8 cellular contexts compared by ENCODE assay signal in genomic region chr1:54199765-54200518, GRCh38. TPM values are rescaled to one million over a fixed set of nuclear protein-coding genes. Genes with fewer than 3 reads are reported as not detected.
DNase-seq lines count a peak whose midpoint lies in the region; ATAC-seq and TF ChIP-seq lines count a peak whose summit lies in the region.

A gene with protein sequence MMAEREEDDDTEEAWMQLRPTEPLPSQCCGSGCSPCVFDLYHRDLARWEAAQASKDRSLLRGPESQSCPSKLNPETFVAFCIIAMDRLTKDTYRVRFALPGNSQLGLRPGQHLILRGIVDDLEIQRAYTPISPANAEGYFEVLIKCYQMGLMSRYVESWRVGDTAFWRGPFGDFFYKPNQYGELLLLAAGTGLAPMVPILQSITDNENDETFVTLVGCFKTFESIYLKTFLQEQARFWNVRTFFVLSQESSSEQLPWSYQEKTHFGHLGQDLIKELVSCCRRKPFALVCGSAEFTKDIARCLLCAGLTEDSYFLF (minus strand): TSS chr1:54200030. CDS start chr1:54195616, 4,414 bp downstream.
Gene MRPL37 (plus strand): TSS chr1:54200167. CDS start chr1:54200244, 77 bp downstream.

- ATAC-seq in GM18499 (IDR thresholded peaks at IDR 0.05; ENCODE audit: insufficient read depth, unreplicated experiment) (peak; percentile 83), HG02938 (IDR thresholded peaks at IDR 0.05; ENCODE audit: unreplicated experiment) (peak; percentile 96), T-helper 17 cell (peak; percentile 98)

- H3K27ac ChIP-seq in right atrium auricular region = peak within 1 kb of the TSS; percentile 56 to 85
- peak within 1 kb of the TSS; percentile 49 to 72 for H3K27ac ChIP-seq in prostate gland
- H3K27ac ChIP-seq in urinary bladder (ENCODE audit: low read depth) = no peak within 1 kb of the TSS

- peak; percentile 99 for DNase-seq in NCI-H1694 treated with DMSO at 0.1 percent for 48 hours (lab: John Stamatoyannopoulos, UW)
- peak; percentile 74 to 81 (median 77) for DNase-seq in T-helper 17 cell
- DNase-seq in amygdala (lab: John Stamatoyannopoulos, UW) = peak; percentile 41 to 95 (median 86)
- peak; percentile 93 for DNase-seq in right atrium auricular region (ENCODE audit: low spot score)
- DNase-seq in prostate gland (ENCODE audit: low spot score) = peak; percentile 96

- peak within 1 kb of the TSS; percentile 89 for H3K27ac Mint-ChIP-seq in T-helper 17 cell

- H3K4me3 ChIP-seq in right atrium auricular region = peak within 1 kb of the TSS; percentile 73 to 94
- H3K4me3 ChIP-seq in prostate gland = peak within 1 kb of the TSS; percentile 72 to 75
- peak within 1 kb of the TSS; percentile 80 for H3K4me3 ChIP-seq in urinary bladder (ENCODE audit: low read depth, low read length)

- peaks cover 33% of the 10 kb centered on the region for H3K4me1 Mint-ChIP-seq in T-helper 17 cell

- H3K36me3 Mint-ChIP-seq in T-helper 17 cell (ENCODE audit: low read depth) = no peaks in the 10 kb centered on the region

- under 1% methylated on average over 51 of the region's 51 CpGs for WGBS in prostate gland
- WGBS in urinary bladder = under 1% methylated on average over 51 of the region's 51 CpGs

- H3K36me3 ChIP-seq in right atrium auricular region (peaks cover 5% of the 10 kb centered on the region), prostate gland (no peaks in the 10 kb centered on the region), urinary bladder (ENCODE audit: insufficient read depth) (no peaks in the 10 kb centered on the region)

- H3K27me3 ChIP-seq in right atrium auricular region (no peaks in the 10 kb centered on the region), prostate gland (replicated peaks; ENCODE audit: insufficient read depth) (no peaks in the 10 kb centered on the region)

- TF ChIP-seq POLR2A in prostate gland (IDR thresholded peaks at IDR 0.05) = peak; percentile 68

- intact Hi-C loops in prostate gland (cut with DNase I) = no loop called here

- peak in 1 of 2 donors; percentile 15 for TF ChIP-seq CTCF in right atrium auricular region (IDR thresholded peaks at IDR 0.05)
- TF ChIP-seq CTCF in prostate gland (IDR thresholded peaks at IDR 0.05) = peak in 2 of 4 experiments; percentile 9 to 24

- H3K4me1 ChIP-seq in right atrium auricular region = peaks cover 0 to 23% of the 10 kb centered on the region in 2 donors
- peaks cover 3% of the 10 kb centered on the region for H3K4me1 ChIP-seq in prostate gland (replicated peaks)
- H3K4me1 ChIP-seq in urinary bladder (ENCODE audit: insufficient read depth) = no peaks in the 10 kb centered on the region

- H3K9me3 ChIP-seq in T-helper 17 cell (ENCODE audit: control insufficient read depth, low read length, poor library complexity, severe bottlenecking) (no peaks in the 10 kb centered on the region), right atrium auricular region (no peaks in the 10 kb centered on the region), prostate gland (no peaks in the 10 kb centered on the region)

- no peaks in the 10 kb centered on the region for H3K27me3 Mint-ChIP-seq in T-helper 17 cell

- H3K4me3 Mint-ChIP-seq in T-helper 17 cell = peak within 1 kb of the TSS; percentile 94

RNA-seq across cellular contexts. Expression of the first gene that starts in this region (rescaled TPM):
- 1 to 10 TPM; 2.9 to 4.6 TPM for total RNA-seq in T-helper 17 cell
- 1 to 10 TPM; 2.0 to 3.5 TPM for total RNA-seq in right atrium auricular region
- total RNA-seq in prostate gland = 10 to 100 TPM in 1 of 2 donors, 1 to 10 TPM in 1; 6.3 to 10.9 TPM
- 6.6 TPM for total RNA-seq in urinary bladder
- 3.8 TPM for polyA plus RNA-seq in urinary bladder

RNA-seq across cellular contexts. Expression of gene MRPL37, which starts in this region (rescaled TPM):
- total RNA-seq in T-helper 17 cell (10 to 100 TPM; 25.7 to 29.8 TPM), right atrium auricular region (10 to 100 TPM; 63.1 to 75.9 TPM), prostate gland (10 to 100 TPM; 73.7 to 91.5 TPM), urinary bladder (18.8 TPM)
- polyA plus RNA-seq in urinary bladder = 48.9 TPM
